Comparison of ENCODE assay signal across 1 cellular context in genomic region chr6:87723727-87724078, GRCh38.
TF ChIP-seq lines count a peak whose summit lies in the region.

No MANE protein-coding gene starts in this region.

TF ChIP-seq in GM23338, 12 proteins besides CTCF, POLR2A, EP300 and RAD21 (continued from another document):
- TF ChIP-seq, protein P1, sequence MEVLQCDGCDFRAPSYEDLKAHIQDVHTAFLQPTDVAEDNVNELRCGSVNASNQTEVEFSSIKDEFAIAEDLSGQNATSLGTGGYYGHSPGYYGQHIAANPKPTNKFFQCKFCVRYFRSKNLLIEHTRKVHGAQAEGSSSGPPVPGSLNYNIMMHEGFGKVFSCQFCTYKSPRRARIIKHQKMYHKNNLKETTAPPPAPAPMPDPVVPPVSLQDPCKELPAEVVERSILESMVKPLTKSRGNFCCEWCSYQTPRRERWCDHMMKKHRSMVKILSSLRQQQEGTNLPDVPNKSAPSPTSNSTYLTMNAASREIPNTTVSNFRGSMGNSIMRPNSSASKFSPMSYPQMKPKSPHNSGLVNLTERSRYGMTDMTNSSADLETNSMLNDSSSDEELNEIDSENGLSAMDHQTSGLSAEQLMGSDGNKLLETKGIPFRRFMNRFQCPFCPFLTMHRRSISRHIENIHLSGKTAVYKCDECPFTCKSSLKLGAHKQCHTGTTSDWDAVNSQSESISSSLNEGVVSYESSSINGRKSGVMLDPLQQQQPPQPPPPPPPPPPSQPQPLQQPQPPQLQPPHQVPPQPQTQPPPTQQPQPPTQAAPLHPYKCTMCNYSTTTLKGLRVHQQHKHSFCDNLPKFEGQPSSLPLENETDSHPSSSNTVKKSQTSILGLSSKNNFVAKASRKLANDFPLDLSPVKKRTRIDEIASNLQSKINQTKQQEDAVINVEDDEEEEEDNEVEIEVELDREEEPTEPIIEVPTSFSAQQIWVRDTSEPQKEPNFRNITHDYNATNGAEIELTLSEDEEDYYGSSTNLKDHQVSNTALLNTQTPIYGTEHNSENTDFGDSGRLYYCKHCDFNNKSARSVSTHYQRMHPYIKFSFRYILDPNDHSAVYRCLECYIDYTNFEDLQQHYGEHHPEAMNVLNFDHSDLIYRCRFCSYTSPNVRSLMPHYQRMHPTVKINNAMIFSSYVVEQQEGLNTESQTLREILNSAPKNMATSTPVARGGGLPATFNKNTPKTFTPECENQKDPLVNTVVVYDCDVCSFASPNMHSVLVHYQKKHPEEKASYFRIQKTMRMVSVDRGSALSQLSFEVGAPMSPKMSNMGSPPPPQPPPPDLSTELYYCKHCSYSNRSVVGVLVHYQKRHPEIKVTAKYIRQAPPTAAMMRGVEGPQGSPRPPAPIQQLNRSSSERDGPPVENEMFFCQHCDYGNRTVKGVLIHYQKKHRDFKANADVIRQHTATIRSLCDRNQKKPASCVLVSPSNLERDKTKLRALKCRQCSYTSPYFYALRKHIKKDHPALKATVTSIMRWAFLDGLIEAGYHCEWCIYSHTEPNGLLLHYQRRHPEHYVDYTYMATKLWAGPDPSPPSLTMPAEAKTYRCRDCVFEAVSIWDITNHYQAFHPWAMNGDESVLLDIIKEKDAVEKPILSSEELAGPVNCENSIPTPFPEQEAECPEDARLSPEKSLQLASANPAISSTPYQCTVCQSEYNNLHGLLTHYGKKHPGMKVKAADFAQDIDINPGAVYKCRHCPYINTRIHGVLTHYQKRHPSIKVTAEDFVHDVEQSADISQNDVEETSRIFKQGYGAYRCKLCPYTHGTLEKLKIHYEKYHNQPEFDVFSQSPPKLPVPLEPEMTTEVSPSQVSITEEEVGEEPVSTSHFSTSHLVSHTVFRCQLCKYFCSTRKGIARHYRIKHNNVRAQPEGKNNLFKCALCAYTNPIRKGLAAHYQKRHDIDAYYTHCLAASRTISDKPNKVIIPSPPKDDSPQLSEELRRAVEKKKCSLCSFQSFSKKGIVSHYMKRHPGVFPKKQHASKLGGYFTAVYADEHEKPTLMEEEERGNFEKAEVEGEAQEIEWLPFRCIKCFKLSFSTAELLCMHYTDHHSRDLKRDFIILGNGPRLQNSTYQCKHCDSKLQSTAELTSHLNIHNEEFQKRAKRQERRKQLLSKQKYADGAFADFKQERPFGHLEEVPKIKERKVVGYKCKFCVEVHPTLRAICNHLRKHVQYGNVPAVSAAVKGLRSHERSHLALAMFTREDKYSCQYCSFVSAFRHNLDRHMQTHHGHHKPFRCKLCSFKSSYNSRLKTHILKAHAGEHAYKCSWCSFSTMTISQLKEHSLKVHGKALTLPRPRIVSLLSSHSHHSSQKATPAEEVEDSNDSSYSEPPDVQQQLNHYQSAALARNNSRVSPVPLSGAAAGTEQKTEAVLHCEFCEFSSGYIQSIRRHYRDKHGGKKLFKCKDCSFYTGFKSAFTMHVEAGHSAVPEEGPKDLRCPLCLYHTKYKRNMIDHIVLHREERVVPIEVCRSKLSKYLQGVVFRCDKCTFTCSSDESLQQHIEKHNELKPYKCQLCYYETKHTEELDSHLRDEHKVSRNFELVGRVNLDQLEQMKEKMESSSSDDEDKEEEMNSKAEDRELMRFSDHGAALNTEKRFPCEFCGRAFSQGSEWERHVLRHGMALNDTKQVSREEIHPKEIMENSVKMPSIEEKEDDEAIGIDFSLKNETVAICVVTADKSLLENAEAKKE (CRISPR knock-in tag; IDR thresholded peaks at IDR 0.05): no peak
- no peak for TF ChIP-seq NANOG (IDR thresholded peaks at IDR 0.05; ENCODE audit: borderline replicate concordance)
- TF ChIP-seq REST (IDR thresholded peaks at IDR 0.05; ENCODE audit: unreplicated experiment): no peak
- no peak for TF ChIP-seq ZNF331 (CRISPR knock-in tag; IDR thresholded peaks at IDR 0.05; ENCODE audit: low read depth)
- no peak for TF ChIP-seq ETS1 (IDR thresholded peaks at IDR 0.05)
- TF ChIP-seq STAT1 (IDR thresholded peaks at IDR 0.05; ENCODE audit: unreplicated experiment): no peak
- no peak for TF ChIP-seq POLR2AphosphoS5 (IDR thresholded peaks at IDR 0.05; ENCODE audit: low read depth)
- TF ChIP-seq EZH2 (IDR thresholded peaks at IDR 0.05; ENCODE audit: low read depth, unreplicated experiment): no peak
